Comparison of ENCODE assay signal across 19 cellular contexts in the genomic region with DNA sequence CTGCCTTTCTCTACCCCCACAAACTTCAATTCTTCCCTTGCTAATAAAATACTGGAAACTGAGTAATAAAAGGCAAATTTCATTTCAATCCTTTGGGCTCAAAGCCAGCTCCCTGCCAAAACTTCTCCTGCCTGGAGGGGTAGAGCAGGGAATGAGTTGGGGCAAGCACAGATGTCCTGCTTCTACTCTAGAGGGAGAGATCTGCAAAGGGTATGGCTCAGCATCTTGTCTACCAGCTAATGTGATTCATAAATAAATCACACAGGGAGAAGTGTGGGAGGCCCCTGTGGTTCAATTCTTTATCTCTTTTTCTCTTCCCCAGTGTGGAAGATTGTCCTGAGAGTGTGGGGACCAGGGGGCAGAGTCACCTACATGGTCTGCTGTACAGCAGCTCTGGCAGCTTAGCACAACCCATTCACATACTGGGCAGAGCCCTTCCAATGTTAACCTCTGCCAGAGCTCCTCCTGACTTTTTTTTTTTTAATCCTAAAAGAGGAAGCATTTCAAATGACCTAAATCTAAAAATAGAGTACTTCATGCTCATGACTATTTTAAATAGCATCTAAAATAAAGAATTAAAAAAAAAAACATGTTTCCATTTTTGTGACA.
DNase-seq lines count a peak whose midpoint lies in the region; ATAC-seq and TF ChIP-seq lines count a peak whose summit lies in the region.
"Had no signal": no experiment of that assay in that cellular context is flagged by ENCODE, and none has a peak within 500 bp of the region (broad histone marks: within the 10 kb centered on the region; RNA-seq: fewer than 3 reads in every experiment).

No MANE protein-coding gene starts in this region.

- H3K27ac ChIP-seq in right atrium auricular region (no peak overlapping the region), heart right ventricle (peak overlapping the region in 2 of 10 donors; percentile 20 to 31), aorta (ENCODE audit: low read depth in 1 of 2, low read length in 2 of 2) (no peak overlapping the region), H9 (ENCODE audit: insufficient read length, low read depth, low read length) (no peak overlapping the region)
- H3K27ac ChIP-seq: HL-60 had no signal

- no peak overlapping the region for H3K4ac ChIP-seq in H9 (ENCODE audit: low read depth, low read length)

- H4K20me1 ChIP-seq in H9 (ENCODE audit: control insufficient read depth, insufficient read depth, insufficient read length), result no peaks in the 10 kb centered on the region

- H4K5ac ChIP-seq in H9 (ENCODE audit: insufficient read length, low read depth, low read length), result no peak overlapping the region

- intact Hi-C loops in Right ventricle myocardium inferior (cut with DNase I), result no loop called here
- intact Hi-C loops in heart right ventricle (cut with DNase I), result no loop called here
- intact Hi-C loops in aorta (cut with DNase I), result no loop called here

- no peak overlapping the region for H2BK20ac ChIP-seq in H9 (ENCODE audit: low read depth, low read length, poor library complexity, severe bottlenecking)

- no peak overlapping the region for H3K56ac ChIP-seq in H9 (ENCODE audit: insufficient read length, low read depth, low read length)

- no peak overlapping the region for H2BK120ac ChIP-seq in H9 (ENCODE audit: low read depth, low read length, poor library complexity, severe bottlenecking)

- no peak overlapping the region for H3K4me3 Mint-ChIP-seq in H9
- H3K4me3 Mint-ChIP-seq: GM23338 had no signal

- no peak overlapping the region for H3T11ph ChIP-seq in H9 (ENCODE audit: low read length)

- no peak overlapping the region for H4K8ac ChIP-seq in H9 (replicated peaks; ENCODE audit: insufficient read length, low read depth, low read length)

- H3K9me3 ChIP-seq in right atrium auricular region (no peaks in the 10 kb centered on the region), heart right ventricle (no peaks in the 10 kb centered on the region), aorta (ENCODE audit: control insufficient read depth, low read length) (no peaks in the 10 kb centered on the region), H9 (ENCODE audit: control insufficient read depth, low read depth, low read length) (no peaks in the 10 kb centered on the region)

- H3K23ac ChIP-seq in H9 (ENCODE audit: insufficient read length, low read depth, low read length), result no peak overlapping the region

- H3K4me1 Mint-ChIP-seq in H9, result peaks cover 5 to 11% of the 10 kb centered on the region in 2 experiments; a peak in 1 of 4 replicates

- DNase-seq in Right ventricle myocardium inferior (ENCODE audit: missing footprints), result no peak
- DNase-seq in right atrium auricular region (ENCODE audit: low spot score), result no peak
- peak; percentile 19 for DNase-seq in OCI-M1 (lab: John Stamatoyannopoulos, UW)
- DNase-seq in heart right ventricle, result peak in 1 of 2 donors; percentile 6
- DNase-seq in aorta, result no peak
- DNase-seq in H9, result no peak
- DNase-seq: DMS79, NCI-H1105 treated with DMSO at 0.1 percent for 48 hours, NCI-H2029, NCI-H2171 treated with DMSO at 0.1 percent for 48 hours, NCI-H524 treated with DMSO at 0.1 percent for 48 hours, SHP77 had no signal

- no peak overlapping the region for H2AFZ ChIP-seq in H9 (ENCODE audit: low read length)
- H2AFZ ChIP-seq: GM23338 had no signal

- H3K9ac ChIP-seq in H9 (ENCODE audit: extremely low read depth, insufficient read length, low read length), result no peak overlapping the region

- H2BK5ac ChIP-seq in H9 (ENCODE audit: insufficient read length, low read length), result no peak overlapping the region

- ATAC-seq in Right ventricle myocardium inferior (peak; percentile 81), heart right ventricle (peak; percentile 71 to 94 (median 84)), aorta (ENCODE audit: low FRiP score) (peak; percentile 60), GM21619 (IDR thresholded peaks at IDR 0.05; ENCODE audit: unreplicated experiment) (no peak), HG02763 (IDR thresholded peaks at IDR 0.05; ENCODE audit: unreplicated experiment) (no peak)
- ATAC-seq: GM23338, K562, Panc1, SK-N-SH treated with all-trans-retinoic acid at 6 μM for 48 hours had no signal

- H3K23me2 ChIP-seq in H9 (ENCODE audit: insufficient read length, low read depth, low read length, poor library complexity, severe bottlenecking), result no peaks in the 10 kb centered on the region

- no peak overlapping the region for H2BK15ac ChIP-seq in H9 (ENCODE audit: low read depth, low read length)

- no peak overlapping the region for H4K91ac ChIP-seq in H9 (ENCODE audit: insufficient read length, low read depth, low read length)

- no peak overlapping the region for H3K18ac ChIP-seq in H9 (ENCODE audit: insufficient read length, low read depth, low read length)

- no peaks in the 10 kb centered on the region for H3K36me3 ChIP-seq in right atrium auricular region
- no peaks in the 10 kb centered on the region for H3K36me3 ChIP-seq in heart right ventricle
- no peaks in the 10 kb centered on the region for H3K36me3 ChIP-seq in aorta (ENCODE audit: control insufficient read depth in 1 of 2, insufficient read depth in 2 of 2, low read length in 1 of 2)

- no peak overlapping the region for H3K14ac ChIP-seq in H9 (ENCODE audit: insufficient read depth, low read length)

- no peak overlapping the region for H2BK12ac ChIP-seq in H9 (ENCODE audit: insufficient read length, low read depth, low read length)

- no peak overlapping the region for H3K4me2 ChIP-seq in H9 (ENCODE audit: insufficient read depth, insufficient read length, low read length)
- H3K4me2 ChIP-seq: GM23338 had no signal

- no peaks in the 10 kb centered on the region for H3K27me3 Mint-ChIP-seq in H9 (ENCODE audit: low read depth)

- no peaks in the 10 kb centered on the region for H3K79me2 ChIP-seq in H9 (ENCODE audit: insufficient read depth, low read length)

- H3K9me3 Mint-ChIP-seq in H9, result no peaks in the 10 kb centered on the region
- H3K9me3 Mint-ChIP-seq: GM23338 had no signal

- no peak overlapping the region for H2AK5ac ChIP-seq in H9 (ENCODE audit: insufficient read length, low read length)

- no peak overlapping the region for H3K27ac Mint-ChIP-seq in H9
- H3K27ac Mint-ChIP-seq: GM23338 had no signal

- H3K79me1 ChIP-seq in H9 (ENCODE audit: insufficient read depth, low read depth, low read length, poor library complexity, severe bottlenecking), result no peaks in the 10 kb centered on the region

- no peak for TF ChIP-seq CTCF in right atrium auricular region (IDR thresholded peaks at IDR 0.05)
- TF ChIP-seq CTCF in heart right ventricle (IDR thresholded peaks at IDR 0.05), result peak in 3 of 9 donors; percentile 3 to 11 (median 8)
- TF ChIP-seq CTCF in H9 (conservative IDR thresholded peaks at IDR 0.05), result no peak

- no peaks in the 10 kb centered on the region for H3K27me3 ChIP-seq in right atrium auricular region
- no peaks in the 10 kb centered on the region for H3K27me3 ChIP-seq in heart right ventricle
- no peaks in the 10 kb centered on the region for H3K27me3 ChIP-seq in aorta (ENCODE audit: control insufficient read depth in 1 of 2, insufficient read depth in 2 of 2, low read length in 1 of 2)
- no peaks in the 10 kb centered on the region for H3K27me3 ChIP-seq in H9 (ENCODE audit: insufficient read depth, low read length)

- H3K4me3 ChIP-seq in right atrium auricular region (no peak overlapping the region), heart right ventricle (no peak overlapping the region), aorta (ENCODE audit: low read length in 2 of 2) (no peak overlapping the region)
- H3K4me3 ChIP-seq: GM23338, K562 had no signal

- H3K36me3 Mint-ChIP-seq in H9 (ENCODE audit: insufficient read depth in 1 of 3, low read depth in 3 of 3), result no peaks in the 10 kb centered on the region

- H3K4me1 ChIP-seq in right atrium auricular region (peaks cover 0 to 14% of the 10 kb centered on the region in 2 donors), heart right ventricle (peaks cover 0 to 18% (median 13%) of the 10 kb centered on the region in 9 donors), aorta (ENCODE audit: control insufficient read depth in 1 of 2, insufficient read depth in 2 of 2, low read length in 2 of 2) (peaks cover 0 to 9% of the 10 kb centered on the region in 2 donors), H9 (ENCODE audit: insufficient read depth, low read length) (no peaks in the 10 kb centered on the region)

Comparison
In these comparisons a context has a peak if more than half of its experiments do, and no peak if none do; other contexts are left out.
1. ATAC-seq: peak in Right ventricle myocardium inferior (single experiment), heart right ventricle (8 of 8) and aorta (single experiment); none in GM21619 (single experiment) and HG02763 (single experiment).